In genomic region chr7:38950309-38950708, GRCh38 we compare ENCODE assay signal across 37 cellular contexts. TPM values are rescaled to one million over a fixed set of nuclear protein-coding genes. Genes with fewer than 3 reads are reported as not detected.
DNase-seq lines count a peak whose midpoint lies in the region; ATAC-seq, FAIRE-seq and TF ChIP-seq lines count a peak whose summit lies in the region.
"Had no signal": no experiment of that assay in that cellular context is flagged by ENCODE, and none has a peak within 500 bp of the region (broad histone marks: within the 10 kb centered on the region; RNA-seq: fewer than 3 reads in every experiment).

No MANE protein-coding gene starts in this region.

- BruUV-seq in K562 (replicated peaks; lab: Mats Ljungman, UMichigan) = no TSS peak

- TF ChIP-seq CTCF in K562 (IDR thresholded peaks at IDR 0.05 in 2 of 3, conservative IDR thresholded peaks at IDR 0.05 in 1 of 3; ENCODE audit: insufficient read depth in 2 of 3, low read depth in 1 of 3, low read length in 3 of 3) = no peak
- no peak for TF ChIP-seq CTCF in glutamatergic neuron (IDR thresholded peaks at IDR 0.05; ENCODE audit: partially characterized antibody, unreplicated experiment)

- H2AFZ ChIP-seq in K562 (ENCODE audit: low read depth, low read length) = no peak overlapping the region
- H2AFZ ChIP-seq: GM23248 had no signal

- TF ChIP-seq EP300 in K562 (IDR thresholded peaks at IDR 0.05; ENCODE audit: low read length) = no peak

- H3K4me2 ChIP-seq in K562 (ENCODE audit: insufficient read depth, low read length) = no peak overlapping the region

- ATAC-seq in K562 = no peak
- ATAC-seq in GM21526 (IDR thresholded peaks at IDR 0.05; ENCODE audit: low FRiP score, unreplicated experiment) = no peak
- ATAC-seq: natural killer cell treated with Interleukin-12 subunit alpha and Interleukin-12 subunit beta and Interleukin-15 and Interleukin-18, amount 100 ng/mL, for 72 hours; psoas muscle had no signal

- no peaks in the 10 kb centered on the region for H3K79me2 ChIP-seq in K562 (ENCODE audit: control insufficient read depth, insufficient read depth, low read length)

- no peaks in the 10 kb centered on the region for H3K9me3 ChIP-seq in K562 (replicated peaks; ENCODE audit: control insufficient read depth, insufficient read depth, low read depth, low read length)
- H3K9me3 ChIP-seq: psoas muscle, sigmoid colon, SJSA1, stomach had no signal

- H3K4me3 ChIP-seq in K562 = no peak overlapping the region
- H3K4me3 ChIP-seq: GM23248, psoas muscle, sigmoid colon, SJSA1, stomach had no signal

- H3K9ac ChIP-seq in K562 (ENCODE audit: insufficient read depth in 1 of 2, low read depth in 2 of 2, low read length in 2 of 2) = no peak overlapping the region
- H3K9ac ChIP-seq: GM23248 had no signal

- intact Hi-C loops in K562 (cut with micrococcal nuclease) = no loop called here

- H3K27me3 Mint-ChIP-seq in glutamatergic neuron (ENCODE audit: unreplicated experiment) = no peaks in the 10 kb centered on the region
- H3K27me3 Mint-ChIP-seq: dendritic cell treated with granulocyte-macrophage colony-stimulating factor and Interleukin-4, amounts not matched to agents 40 ng/mL and 50 ng/mL, for 4 days had no signal

- H3K36me3 Mint-ChIP-seq in glutamatergic neuron (ENCODE audit: unreplicated experiment) = peaks cover 7% of the 10 kb centered on the region
- H3K36me3 Mint-ChIP-seq: activated naive CD8-positive, alpha-beta T cell treated with anti-CD3 and anti-CD28 coated beads, Interleukin-2, amount 10 ng/mL, durations not matched to agents 7 days and 5 days; CD4-positive, CD25-positive, alpha-beta regulatory T cell; natural killer cell treated with Interleukin-12 subunit alpha and Interleukin-12 subunit beta and Interleukin-15 and Interleukin-18, amount 100 ng/mL, for 72 hours had no signal

- peaks cover 2% of the 10 kb centered on the region for H3K9me3 Mint-ChIP-seq in glutamatergic neuron (ENCODE audit: unreplicated experiment)
- H3K9me3 Mint-ChIP-seq: activated B cell treated with CpG ODN at 0.5 μM for 24 hours; activated naive CD8-positive, alpha-beta T cell treated with anti-CD3 and anti-CD28 coated beads, Interleukin-2, amount 10 ng/mL, durations not matched to agents 7 days and 5 days; activated T-cell treated with anti-CD3 and anti-CD28 coated beads, Interleukin-2, amount 50 U/mL, for 24 hours; CD4-positive, CD25-positive, alpha-beta regulatory T cell; dendritic cell treated with granulocyte-macrophage colony-stimulating factor and Interleukin-4, amounts not matched to agents 40 ng/mL and 50 ng/mL, for 4 days; HFFc6; natural killer cell treated with Interleukin-12 subunit alpha and Interleukin-12 subunit beta and Interleukin-15 and Interleukin-18, amount 100 ng/mL, for 72 hours had no signal

- POLR2A ChIA-PET in K562 (lab: Yijun Ruan, JAX) = interaction anchor here (0.6 to 0.8 kb wide), 2 partner anchors 119 to 304 kb away, joined by 3 read pairs; no protein-coding TSS in a partner anchor

- H3K27ac ChIP-seq in K562 (ENCODE audit: extremely low read depth, low read depth, low read length) = no peak overlapping the region
- H3K27ac ChIP-seq: 22Rv1, GM23248, psoas muscle, RWPE1, sigmoid colon, SJSA1, stomach had no signal

- FAIRE-seq in K562 (lab: Jason Lieb, UNC) = no peak
- FAIRE-seq: urothelium cell line had no signal

- no peak overlapping the region for H3K27ac Mint-ChIP-seq in glutamatergic neuron (ENCODE audit: unreplicated experiment)
- H3K27ac Mint-ChIP-seq: activated B cell treated with CpG ODN at 0.5 μM for 24 hours; activated naive CD8-positive, alpha-beta T cell treated with anti-CD3 and anti-CD28 coated beads, Interleukin-2, amount 10 ng/mL, durations not matched to agents 7 days and 5 days; activated T-cell treated with anti-CD3 and anti-CD28 coated beads, Interleukin-2, amount 50 U/mL, for 24 hours; CD4-positive, CD25-positive, alpha-beta regulatory T cell; dendritic cell treated with granulocyte-macrophage colony-stimulating factor and Interleukin-4, amounts not matched to agents 40 ng/mL and 50 ng/mL, for 4 days; HFFc6; natural killer cell treated with Interleukin-12 subunit alpha and Interleukin-12 subunit beta and Interleukin-15 and Interleukin-18, amount 100 ng/mL, for 72 hours had no signal

- no peaks in the 10 kb centered on the region for H3K36me3 ChIP-seq in K562 (ENCODE audit: control insufficient read depth, insufficient read depth, low read length)
- H3K36me3 ChIP-seq: sigmoid colon, SJSA1, stomach had no signal

- no peaks in the 10 kb centered on the region for H4K20me1 ChIP-seq in K562 (replicated peaks; ENCODE audit: control insufficient read depth, insufficient read depth, low read length)

- no peaks in the 10 kb centered on the region for H3K4me1 Mint-ChIP-seq in glutamatergic neuron (ENCODE audit: low read depth, unreplicated experiment)
- H3K4me1 Mint-ChIP-seq: activated B cell treated with CpG ODN at 0.5 μM for 24 hours; activated naive CD8-positive, alpha-beta T cell treated with anti-CD3 and anti-CD28 coated beads, Interleukin-2, amount 10 ng/mL, durations not matched to agents 7 days and 5 days; CD4-positive, CD25-positive, alpha-beta regulatory T cell had no signal

- peaks cover 11% of the 10 kb centered on the region in 2 experiments; a peak in 4 of 5 replicates for H3K27me3 ChIP-seq in K562 (ENCODE audit: control insufficient read depth in 2 of 2, insufficient read depth in 2 of 2, low read length in 2 of 2)
- H3K27me3 ChIP-seq: sigmoid colon, SJSA1, stomach had no signal

- WGBS in K562 (ENCODE audit: insufficient coverage, low coverage, missing lambda C conversion rate) = 20% methylated on average over 1 of the region's 1 CpG

- H3K9me1 ChIP-seq in K562 (ENCODE audit: control insufficient read depth, insufficient read depth, low read length) = no peaks in the 10 kb centered on the region

- no peak for TF ChIP-seq RAD21 in K562 (CRISPR knock-in tag; conservative IDR thresholded peaks at IDR 0.05 in 1 of 2, IDR thresholded peaks at IDR 0.05 in 1 of 2)

- TF ChIP-seq POLR2A in K562 (conservative IDR thresholded peaks at IDR 0.05) = no peak

- CTCF ChIA-PET in K562 (lab: Yijun Ruan, JAX; ENCODE audit: low intra/inter-chr PET ratio) = no interaction called here

- H3K4me1 ChIP-seq in K562 (replicated peaks in 1 of 2; ENCODE audit: control insufficient read depth in 2 of 2, insufficient read depth in 2 of 2, low read length in 2 of 2) = no peaks in the 10 kb centered on the region
- H3K4me1 ChIP-seq: psoas muscle, stomach had no signal

- in situ Hi-C loops in K562 (cut with MboI) = no loop called here

- no peak overlapping the region for H3K4me3 Mint-ChIP-seq in glutamatergic neuron (ENCODE audit: unreplicated experiment)
- H3K4me3 Mint-ChIP-seq: activated B cell treated with CpG ODN at 0.5 μM for 24 hours; activated naive CD8-positive, alpha-beta T cell treated with anti-CD3 and anti-CD28 coated beads, Interleukin-2, amount 10 ng/mL, durations not matched to agents 7 days and 5 days; activated T-cell treated with anti-CD3 and anti-CD28 coated beads, Interleukin-2, amount 50 U/mL, for 24 hours; CD4-positive, CD25-positive, alpha-beta regulatory T cell; dendritic cell treated with granulocyte-macrophage colony-stimulating factor and Interleukin-4, amounts not matched to agents 40 ng/mL and 50 ng/mL, for 4 days; HFFc6; natural killer cell treated with Interleukin-12 subunit alpha and Interleukin-12 subunit beta and Interleukin-15 and Interleukin-18, amount 100 ng/mL, for 72 hours had no signal

- DNase-seq in DMS 273 (lab: John Stamatoyannopoulos, UW; ENCODE audit: unreplicated experiment) = peak; percentile 55
- no peak for DNase-seq in DMS 273 treated with DMSO at 0.1 percent for 48 hours (lab: John Stamatoyannopoulos, UW)
- DNase-seq in NCI-H226 = peak; percentile 70
- no peak for DNase-seq in K562 (ENCODE audit: extremely low read depth in 1 of 4, low spot score in 3 of 4)
- peak; percentile 4 for DNase-seq in left kidney (ENCODE audit: low read depth, low spot score)
- no peak for DNase-seq in glutamatergic neuron
- DNase-seq in AG08396 (ENCODE audit: low spot score) = no peak
- DNase-seq: activated B cell treated with CpG ODN at 0.5 μM for 24 hours; activated gamma-delta T cell; activated naive CD8-positive, alpha-beta T cell treated with anti-CD3 and anti-CD28 coated beads, Interleukin-2, amount 10 ng/mL, durations not matched to agents 7 days and 5 days; activated T-cell treated with anti-CD3 and anti-CD28 coated beads, Interleukin-2, amount 50 U/mL, for 24 hours; CD4-positive, CD25-positive, alpha-beta regulatory T cell; central memory CD4-positive, alpha-beta T cell; foreskin melanocyte; GF-D8; GM23248; HFFc6; Karpas-422; NCI-H1436 treated with DMSO at 0.1 percent for 48 hours; NCI-H2081 treated with DMSO at 0.1 percent for 48 hours; NCI-H345; NCI-H774; occipital lobe; psoas muscle; sigmoid colon; stimulated activated CD4-positive, alpha-beta T cell treated with anti-CD3 and anti-CD28 coated beads, Interleukin-12 subunit alpha, Interleukin-12 subunit beta, amount 100 ng/mL, for 4 hours; stimulated activated CD4-positive, alpha-beta T cell treated with anti-CD3 and anti-CD28 coated beads, Interleukin-4, amount 100 ng/mL, for 1 hour; stomach; T-helper 1 cell had no signal

RNA-seq across cellular contexts. Expression of gene POU6F2, which starts 27.4 kb away (rescaled TPM):
- 6.6 and 9.6 TPM in 2 replicates for total RNA-seq in K562 (2011; cell fraction: chromatin; rRNA removed; ENCODE audit: low replicate concordance)
- total RNA-seq in K562 (2011; cell fraction: nucleolus; rRNA removed) = 6.8 and 9.5 TPM in 2 replicates
- 9.7 and 14.0 TPM in 2 replicates for total RNA-seq in K562 (2011; cell fraction: nucleoplasm; rRNA removed)
- total RNA-seq in K562 (2014; rRNA removed) = 0.64 and 0.82 TPM in 2 replicates
- total RNA-seq in K562 (2014; rRNA removed; fragmentation: Illumina TruSeq; extraction: Trizol) = 0.80 and 0.98 TPM in 2 replicates
- total RNA-seq in K562 (2015; rRNA removed; fragmentation: Illumina TruSeq; extraction: Trizol) = 0.87 and 1.1 TPM in 2 replicates
- total RNA-seq in K562 (2021) = 1.5 and 2.5 TPM in 2 replicates
- polyA plus RNA-seq in K562 (2011; rRNA removed) = 0.91 and 0.96 TPM in 2 replicates
- 0.72 and 1.6 TPM in 2 replicates for polyA plus RNA-seq in K562 (2011; cell fraction: cytosol; rRNA removed)
- 2.0 and 4.5 TPM in 2 replicates for polyA plus RNA-seq in K562 (2011; cell fraction: nucleus; rRNA removed)
- polyA plus RNA-seq in K562 (2012) = 1.7 and 2.5 TPM in 2 replicates
- polyA plus RNA-seq in K562 (2014; fragmentation: Illumina TruSeq; extraction: Trizol) = 1.0 and 1.1 TPM in 2 replicates
- polyA plus RNA-seq in K562 (2014; fragmentation: Nextera tagmentation; extraction: Ambion mirVana) = under 1 TPM; 0.29 to 0.35 TPM
- 0.70 and 1.9 TPM in 2 replicates for polyA plus RNA-seq in K562 (2014; rRNA removed)
- polyA minus RNA-seq in K562 (2011; rRNA and poly(A)+ RNA removed) = 1.9 and 3.5 TPM in 2 replicates
- 0.64 and 1.0 TPM in 2 replicates for polyA minus RNA-seq in K562 (2011; cell fraction: cytosol; rRNA and poly(A)+ RNA removed)
- polyA minus RNA-seq in K562 (2011; cell fraction: nucleus; rRNA and poly(A)+ RNA removed) = 12.8 and 14.4 TPM in 2 replicates
- total RNA-seq in glutamatergic neuron (ENCODE audit: unreplicated experiment) = 34.7 TPM
- total RNA-seq: CD4-positive, CD25-positive, alpha-beta regulatory T cell; GM23248; HFFc6; lung microvascular endothelial cell; psoas muscle; sigmoid colon; SJSA1 had no signal
- polyA plus RNA-seq: CD4-positive, CD25-positive, alpha-beta regulatory T cell; GM23248; stomach had no signal

RNA-seq across cellular contexts. Expression of gene VPS41, which starts 41.3 kb away (rescaled TPM):
- 25.9 and 119 TPM in 2 replicates for total RNA-seq in K562 (2011; cell fraction: chromatin; rRNA removed; ENCODE audit: low replicate concordance)
- total RNA-seq in K562 (2011; cell fraction: nucleolus; rRNA removed) = 10.8 and 20.7 TPM in 2 replicates
- total RNA-seq in K562 (2011; cell fraction: nucleoplasm; rRNA removed) = 29.7 and 40.4 TPM in 2 replicates
- 23.4 and 29.0 TPM in 2 replicates for total RNA-seq in K562 (2014; rRNA removed)
- total RNA-seq in K562 (2014; rRNA removed; fragmentation: Illumina TruSeq; extraction: Trizol) = 46.8 and 51.1 TPM in 2 replicates
- total RNA-seq in K562 (2015; rRNA removed; fragmentation: Illumina TruSeq; extraction: Trizol) = 38.0 and 42.4 TPM in 2 replicates
- 42.7 and 44.1 TPM in 2 replicates for total RNA-seq in K562 (2021)
- polyA plus RNA-seq in K562 (2011; rRNA removed) = 30.9 and 34.2 TPM in 2 replicates
- polyA plus RNA-seq in K562 (2011; cell fraction: cytosol; rRNA removed) = 3.9 and 11.1 TPM in 2 replicates
- 75.1 and 119 TPM in 2 replicates for polyA plus RNA-seq in K562 (2011; cell fraction: nucleus; rRNA removed)
- polyA plus RNA-seq in K562 (2012) = 29.4 and 36.9 TPM in 2 replicates
- polyA plus RNA-seq in K562 (2014; fragmentation: Illumina TruSeq; extraction: Trizol) = 32.1 and 38.6 TPM in 2 replicates
- 10 to 100 TPM; 21.9 to 23.0 TPM for polyA plus RNA-seq in K562 (2014; fragmentation: Nextera tagmentation; extraction: Ambion mirVana)
- 17.5 and 17.7 TPM in 2 replicates for polyA plus RNA-seq in K562 (2014; rRNA removed)
- polyA minus RNA-seq in K562 (2011; rRNA and poly(A)+ RNA removed) = 114 and 126 TPM in 2 replicates
- polyA minus RNA-seq in K562 (2011; cell fraction: cytosol; rRNA and poly(A)+ RNA removed) = 12.6 and 14.3 TPM in 2 replicates
- 37.0 and 81.1 TPM in 2 replicates for polyA minus RNA-seq in K562 (2011; cell fraction: nucleus; rRNA and poly(A)+ RNA removed)
- 108 TPM for total RNA-seq in glutamatergic neuron (ENCODE audit: unreplicated experiment)

Comparison
In these comparisons a context has a peak if more than half of its experiments do, and no peak if none do; other contexts are left out.
1. DNase-seq: peak in DMS 273 (single experiment), NCI-H226 (single experiment) and left kidney (single experiment); none in DMS 273 treated with DMSO at 0.1 percent for 48 hours (single experiment), K562 (0 of 4), glutamatergic neuron (single experiment) and AG08396 (single experiment).